In genomic region chr12:48004039-48004940, GRCh38 we compare ENCODE assay signal across 7 cellular contexts. TPM values are rescaled to one million over a fixed set of nuclear protein-coding genes. Genes with fewer than 3 reads are reported as not detected.
DNase-seq lines count a peak whose midpoint lies in the region; ATAC-seq and TF ChIP-seq lines count a peak whose summit lies in the region.

TSS of gene COL2A1 (minus strand) at chr12:48004476. CDS start at chr12:48004321, 155 bp downstream.

- in situ Hi-C loops in GM23248 (cut with MboI) = no loop called here

- H3K79me2 ChIP-seq in GM23248 (ENCODE audit: insufficient read depth) = no peaks in the 10 kb centered on the region

- 2% methylated on average over 54 to 70 of the region's 82 CpGs for WGBS in GM23248 (ENCODE audit: low coverage in 1 of 2, low lambda C conversion rate in 2 of 2, missing lambda C conversion rate in 2 of 2), 2 experiments

- H3K4me3 ChIP-seq in GM23248 (peak within 1 kb of the TSS; percentile 51; the same call in 1 of the 2 replicates), RWPE2 (ENCODE audit: severe bottlenecking) (peak within 1 kb of the TSS; percentile 6), dorsolateral prefrontal cortex (peak within 1 kb of the TSS in 56 of 59 donors; percentile 15 to 67 (median 43))
- H3K4me3 ChIP-seq in naive thymus-derived CD4-positive, alpha-beta T cell (ENCODE audit: low read length) = peak within 1 kb of the TSS; percentile 58

- CTCF ChIA-PET in naive thymus-derived CD4-positive, alpha-beta T cell (lab: Charles Lee) = no interaction called here

- TF ChIP-seq CTCF in RWPE2 (IDR thresholded peaks at IDR 0.05; ENCODE audit: poor library complexity, severe bottlenecking) = no peak
- no peak for TF ChIP-seq CTCF in dorsolateral prefrontal cortex (IDR thresholded peaks at IDR 0.05 in 54 of 56, conservative IDR thresholded peaks at IDR 0.05 in 2 of 56; ENCODE audit: low read depth in 1 of 56, partially characterized antibody in 56 of 56)

- H3K27ac ChIP-seq in GM23248 (no peak within 1 kb of the TSS), RWPE2 (ENCODE audit: poor library complexity, severe bottlenecking) (no peak within 1 kb of the TSS), dorsolateral prefrontal cortex (no peak within 1 kb of the TSS)
- H3K27ac ChIP-seq in naive thymus-derived CD4-positive, alpha-beta T cell (ENCODE audit: low read depth, low read length) = no peak within 1 kb of the TSS

- no peak within 1 kb of the TSS for H3K9ac ChIP-seq in GM23248

- POLR2A ChIA-PET in naive thymus-derived CD4-positive, alpha-beta T cell (lab: Charles Lee) = interaction anchor here (1.7 kb wide), 1 partner anchor 13 kb away, joined by 5 read pairs; no protein-coding TSS in a partner anchor

- no peaks in the 10 kb centered on the region for H3K9me2 ChIP-seq in GM23248 (ENCODE audit: insufficient read depth)

- TF ChIP-seq POLR2A in erythroblast (IDR thresholded peaks at IDR 0.05; ENCODE audit: low read length) = no peak

- peaks cover 82 to 96% (median 88%) of the 10 kb centered on the region in 5 donors for H3K27me3 Mint-ChIP-seq in naive thymus-derived CD4-positive, alpha-beta T cell

- H3K9me3 Mint-ChIP-seq in naive thymus-derived CD4-positive, alpha-beta T cell = peaks cover 0 to 1% (median 0%) of the 10 kb centered on the region in 11 donors

- H4K20me1 ChIP-seq in GM23248 (ENCODE audit: insufficient read depth) = no peaks in the 10 kb centered on the region

- ATAC-seq in RWPE2 (ENCODE audit: low read depth) = peak; percentile 16; the same call in 1 of the 3 replicates
- peak; percentile 36 for ATAC-seq in naive thymus-derived CD4-positive, alpha-beta T cell

- H3K9me3 ChIP-seq in GM23248 (ENCODE audit: low read depth) (no peaks in the 10 kb centered on the region), RWPE2 (ENCODE audit: severe bottlenecking) (no peaks in the 10 kb centered on the region)
- H3K9me3 ChIP-seq in naive thymus-derived CD4-positive, alpha-beta T cell (ENCODE audit: control insufficient read depth in 2 of 3, low read length in 3 of 3) = no peaks in the 10 kb centered on the region

- peak within 1 kb of the TSS; percentile 61 for H3K4me2 ChIP-seq in GM23248 (ENCODE audit: unreplicated experiment)

- no peak within 1 kb of the TSS for H3K27ac Mint-ChIP-seq in naive thymus-derived CD4-positive, alpha-beta T cell

- H2AFZ ChIP-seq in GM23248 = peak within 1 kb of the TSS; percentile 52; the same call in 1 of the 2 replicates

- peaks cover 6% of the 10 kb centered on the region; the same call in 1 of the 2 replicates for H3K4me1 ChIP-seq in GM23248 (ENCODE audit: insufficient read depth)
- H3K4me1 ChIP-seq in RWPE2 (ENCODE audit: insufficient read depth, poor library complexity, severe bottlenecking) = peaks cover 5% of the 10 kb centered on the region
- peaks cover 34 to 45% of the 10 kb centered on the region in 2 donors for H3K4me1 ChIP-seq in naive thymus-derived CD4-positive, alpha-beta T cell (ENCODE audit: control insufficient read depth in 2 of 2, insufficient read depth in 2 of 2, low read length in 2 of 2)

- peaks cover 21 to 43% (median 39%) of the 10 kb centered on the region in 7 donors for H3K4me1 Mint-ChIP-seq in naive thymus-derived CD4-positive, alpha-beta T cell

- H3K27me3 ChIP-seq in GM23248 (replicated peaks; ENCODE audit: insufficient read depth) = peaks cover 79% of the 10 kb centered on the region
- peaks cover 68% of the 10 kb centered on the region for H3K27me3 ChIP-seq in RWPE2 (ENCODE audit: insufficient read depth, poor library complexity, severe bottlenecking)
- H3K27me3 ChIP-seq in dorsolateral prefrontal cortex = peaks cover 14 to 99% (median 71%) of the 10 kb centered on the region in 45 donors
- H3K27me3 ChIP-seq in naive thymus-derived CD4-positive, alpha-beta T cell (ENCODE audit: control insufficient read depth in 2 of 2, insufficient read depth in 2 of 2, low read length in 2 of 2) = peaks cover 25 to 44% of the 10 kb centered on the region in 2 donors

- no peaks in the 10 kb centered on the region for H3F3A ChIP-seq in GM23248 (ENCODE audit: insufficient read depth)

- DNase-seq in GM23248 (peak; percentile 60), RWPE2 (ENCODE audit: low spot score) (no peak), dorsolateral prefrontal cortex (peak in 2 of 10 donors; percentile 27 to 35), erythroblast (lab: John Stamatoyannopoulos, UW) (no peak), DMS114 treated with DMSO at 0.1 percent for 48 hours (lab: John Stamatoyannopoulos, UW; ENCODE audit: unreplicated experiment) (no peak), SIG-M5 (lab: John Stamatoyannopoulos, UW) (no peak)
- peak in 4 of 9 donors; percentile 16 to 43 (median 24) for DNase-seq in naive thymus-derived CD4-positive, alpha-beta T cell

- intact Hi-C loops in dorsolateral prefrontal cortex (cut with DNase I) = no loop called here
- intact Hi-C loops in naive thymus-derived CD4-positive, alpha-beta T cell (cut with micrococcal nuclease) = loop anchor here (5.0 to 10.0 kb wide), 5 partner anchors 42 to 611 kb away; partner anchors contain the start of genes CCDC184 (in 1 of the 2), SENP1 (in 1 of the 2) and TMEM106C (in 1 of the 2)

- peak within 1 kb of the TSS; percentile 45 to 90 (median 80) for H3K4me3 Mint-ChIP-seq in naive thymus-derived CD4-positive, alpha-beta T cell

- H3K36me3 ChIP-seq in GM23248 (ENCODE audit: low read depth) (no peaks in the 10 kb centered on the region), RWPE2 (ENCODE audit: low read depth) (no peaks in the 10 kb centered on the region)
- no peaks in the 10 kb centered on the region for H3K36me3 ChIP-seq in naive thymus-derived CD4-positive, alpha-beta T cell (ENCODE audit: control insufficient read depth in 2 of 3, insufficient read depth in 3 of 3, low read length in 3 of 3)

- H3K36me3 Mint-ChIP-seq in naive thymus-derived CD4-positive, alpha-beta T cell = no peaks in the 10 kb centered on the region

RNA-seq across cellular contexts. Expression of gene COL2A1, which starts in this region (rescaled TPM):
- total RNA-seq in GM23248 (2014; rRNA removed; shearing (Covaris generic)) = not detected in 2 replicates
- not detected in 2 replicates for polyA plus RNA-seq in GM23248 (2016; fragmentation: Nextera tagmentation; extraction: Ambion mirVana)
- 1 to 10 TPM in 13 of 120 experiments, under 1 TPM in 73, not detected in 34; 0.10 to 1.8 (median 0.35) TPM for total RNA-seq in dorsolateral prefrontal cortex
- not detected for total RNA-seq in naive thymus-derived CD4-positive, alpha-beta T cell
- polyA plus RNA-seq in naive thymus-derived CD4-positive, alpha-beta T cell = not detected

Comparison
In these comparisons a context has a peak if more than half of its experiments do, and no peak if none do; other contexts are left out.
1. Peak in DNase-seq, H3K4me3 ChIP-seq and H3K4me2 ChIP-seq in GM23248; RNA of the gene not detected or under 1 TPM.
2. Peak in ATAC-seq and H3K4me3 ChIP-seq in naive thymus-derived CD4-positive, alpha-beta T cell; RNA of the gene not detected or under 1 TPM.
3. H3K4me3 ChIP-seq: peak in every context shown above with its lines; median percentile 58 in naive thymus-derived CD4-positive, alpha-beta T cell; 51 in GM23248; 43 in dorsolateral prefrontal cortex; 6 in RWPE2.
4. intact Hi-C loops: an anchor here in naive thymus-derived CD4-positive, alpha-beta T cell (5.0 to 10.0 kb wide); none called in dorsolateral prefrontal cortex.